Comparison of ENCODE assay signal across 17 cellular contexts in the genomic region with DNA sequence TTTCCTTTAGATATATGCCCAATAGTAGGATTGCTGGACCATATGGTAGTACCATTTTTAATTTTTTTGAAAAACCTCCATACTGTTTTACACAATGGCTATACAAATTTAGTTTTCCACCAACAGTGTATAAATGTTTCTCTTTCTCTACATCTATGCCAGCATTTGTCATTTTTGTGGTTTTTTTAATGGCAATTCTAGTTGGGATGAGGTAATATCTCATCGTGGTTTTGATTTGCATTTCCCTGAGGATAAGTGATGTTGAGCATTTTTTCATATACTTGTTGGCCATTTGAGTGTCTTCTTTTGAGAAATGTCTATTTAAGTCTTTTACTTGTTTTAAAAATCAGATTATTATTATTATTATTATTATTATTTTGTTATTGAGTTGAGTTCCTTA.
"Had no signal": no experiment of that assay in that cellular context is flagged by ENCODE, and none has a peak within 500 bp of the region (broad histone marks: within the 10 kb centered on the region; RNA-seq: fewer than 3 reads in every experiment).

No MANE protein-coding gene starts in this region.

- H3K4me3 ChIP-seq: adrenal gland, heart right ventricle had no signal

- H3K4me1 Mint-ChIP-seq: stimulated activated memory B cell treated with anti-CD40 and anti-IgM and Interleukin-4, amounts not matched to agents 10 μg/mL and 1 μg/mL and 100 μg/mL, for 72 hours had no signal

- H3K9me3 Mint-ChIP-seq: activated CD8-positive, alpha-beta T cell treated with anti-CD3 and anti-CD28 coated beads for 36 hours; activated T-helper 1 cell treated with anti-CD3 and anti-CD28 coated beads, Interleukin-12 subunit alpha, Interleukin-12 subunit beta, Interleukin-2, Interleukin-4 antibody, amounts not matched to agents 30 ng/mL and 10 ng/mL and 1 ng/mL, durations not matched to agents 14 hours and 24 hours and 36 hours; natural killer cell treated with Interleukin-12 subunit alpha and Interleukin-12 subunit beta and Interleukin-15 and Interleukin-18, amount 100 ng/mL, for 72 hours; stimulated activated memory B cell treated with anti-CD40 and anti-IgM and Interleukin-4, amounts not matched to agents 10 μg/mL and 1 μg/mL and 100 μg/mL, for 72 hours had no signal

- ATAC-seq: activated CD8-positive, alpha-beta T cell treated with anti-CD3 and anti-CD28 coated beads for 36 hours; heart right ventricle; natural killer cell treated with Interleukin-12 subunit alpha and Interleukin-12 subunit beta and Interleukin-15 and Interleukin-18, amount 100 ng/mL, for 72 hours; right cardiac atrium; stimulated activated memory B cell treated with anti-CD40 and anti-IgM and Interleukin-4, amounts not matched to agents 10 μg/mL and 1 μg/mL and 100 μg/mL, for 72 hours had no signal

- H3K4me1 ChIP-seq: adrenal gland had no signal

- H3K27me3 ChIP-seq: adrenal gland, brain microvascular endothelial cell, heart right ventricle had no signal

- H3K27ac ChIP-seq: adrenal gland, brain microvascular endothelial cell, epithelial cell of prostate, heart right ventricle had no signal

- DNase-seq: activated CD4-positive, alpha-beta T cell treated with anti-CD3 and anti-CD28 coated beads for 4 hours; activated CD8-positive, alpha-beta memory T cell treated with anti-CD3 and anti-CD28 coated beads, Interleukin-2, amount 50 U/mL, for 4 hours; activated CD8-positive, alpha-beta T cell treated with anti-CD3 and anti-CD28 coated beads for 36 hours; activated naive CD4-positive, alpha-beta T cell treated with Interleukin-2 at 50 U/mL for 16 hours; adrenal gland; brain microvascular endothelial cell; effector memory CD4-positive, alpha-beta T cell; foreskin melanocyte; heart right ventricle; nucleus accumbens; right cardiac atrium; small intestine; trophoblast cell had no signal

- H3K36me3 ChIP-seq: adrenal gland, brain microvascular endothelial cell, heart right ventricle had no signal

- H3K27ac Mint-ChIP-seq: activated CD8-positive, alpha-beta T cell treated with anti-CD3 and anti-CD28 coated beads for 36 hours; activated T-helper 1 cell treated with anti-CD3 and anti-CD28 coated beads, Interleukin-12 subunit alpha, Interleukin-12 subunit beta, Interleukin-2, Interleukin-4 antibody, amounts not matched to agents 30 ng/mL and 10 ng/mL and 1 ng/mL, durations not matched to agents 14 hours and 24 hours and 36 hours; natural killer cell treated with Interleukin-12 subunit alpha and Interleukin-12 subunit beta and Interleukin-15 and Interleukin-18, amount 100 ng/mL, for 72 hours; stimulated activated memory B cell treated with anti-CD40 and anti-IgM and Interleukin-4, amounts not matched to agents 10 μg/mL and 1 μg/mL and 100 μg/mL, for 72 hours had no signal

- H3K9me3 ChIP-seq: adrenal gland, heart right ventricle had no signal

- H3K27me3 Mint-ChIP-seq: natural killer cell treated with Interleukin-12 subunit alpha and Interleukin-12 subunit beta and Interleukin-15 and Interleukin-18, amount 100 ng/mL, for 72 hours; stimulated activated memory B cell treated with anti-CD40 and anti-IgM and Interleukin-4, amounts not matched to agents 10 μg/mL and 1 μg/mL and 100 μg/mL, for 72 hours had no signal

- H3K36me3 Mint-ChIP-seq: natural killer cell treated with Interleukin-12 subunit alpha and Interleukin-12 subunit beta and Interleukin-15 and Interleukin-18, amount 100 ng/mL, for 72 hours; stimulated activated memory B cell treated with anti-CD40 and anti-IgM and Interleukin-4, amounts not matched to agents 10 μg/mL and 1 μg/mL and 100 μg/mL, for 72 hours had no signal

- H3K4me3 Mint-ChIP-seq: activated CD8-positive, alpha-beta T cell treated with anti-CD3 and anti-CD28 coated beads for 36 hours; activated T-helper 1 cell treated with anti-CD3 and anti-CD28 coated beads, Interleukin-12 subunit alpha, Interleukin-12 subunit beta, Interleukin-2, Interleukin-4 antibody, amounts not matched to agents 30 ng/mL and 10 ng/mL and 1 ng/mL, durations not matched to agents 14 hours and 24 hours and 36 hours; natural killer cell treated with Interleukin-12 subunit alpha and Interleukin-12 subunit beta and Interleukin-15 and Interleukin-18, amount 100 ng/mL, for 72 hours; stimulated activated memory B cell treated with anti-CD40 and anti-IgM and Interleukin-4, amounts not matched to agents 10 μg/mL and 1 μg/mL and 100 μg/mL, for 72 hours had no signal
